ENCODE assay signal across 1 cellular context in genomic region chr12:79935021-79935623, GRCh38.
TF ChIP-seq lines count a peak whose summit lies in the region.

TSS of gene PPP1R12A (minus strand) at chr12:79935097. CDS start at chr12:79934931, 166 bp downstream.

TF ChIP-seq in HepG2, 621 proteins besides CTCF, POLR2A, EP300 and RAD21 (continued from another document and continues in another):
- TF ChIP-seq ZFYVE20 (CRISPR knock-in tag; IDR thresholded peaks at IDR 0.05; ENCODE audit: borderline replicate concordance, low read depth) (0 out of 2 replicates have a peak, but pooled peaks have one; percentile 32), SMYD3 (CRISPR knock-in tag; IDR thresholded peaks at IDR 0.05) (no peak), NR2C2 (CRISPR knock-in tag; IDR thresholded peaks at IDR 0.05; ENCODE audit: borderline replicate concordance) (no peak; the same call in 1 of the 2 replicates), ZIK1 (CRISPR knock-in tag; IDR thresholded peaks at IDR 0.05; ENCODE audit: borderline replicate concordance, low read depth) (no peak), KDM4B (CRISPR knock-in tag; IDR thresholded peaks at IDR 0.05) (peak; percentile 62; the same call in 1 of the 2 replicates), TCF12 (IDR thresholded peaks at IDR 0.05) (no peak), TCF12 (CRISPR knock-in tag; IDR thresholded peaks at IDR 0.05) (no peak), SCMH1 (CRISPR knock-in tag; IDR thresholded peaks at IDR 0.05; ENCODE audit: borderline replicate concordance) (no peak), TRIM24 (CRISPR knock-in tag; IDR thresholded peaks at IDR 0.05) (no peak), RBM22 (optimal IDR thresholded peaks at IDR 0.05; ENCODE audit: low read length) (no peak), ZNF652 (CRISPR knock-in tag; IDR thresholded peaks at IDR 0.05; ENCODE audit: borderline replicate concordance, low read depth) (no peak), FOXM1 (CRISPR knock-in tag; IDR thresholded peaks at IDR 0.05) (no peak), TFDP2 (CRISPR knock-in tag; IDR thresholded peaks at IDR 0.05) (peak; percentile 75), REST (IDR thresholded peaks at IDR 0.05; ENCODE audit: borderline replicate concordance in 1 of 2, low read depth in 1 of 2, low read length in 2 of 2) (peak in 1 of 2 experiments; percentile 64; a peak in 1 of 4 replicates), ZNF687 (CRISPR knock-in tag; IDR thresholded peaks at IDR 0.05) (peak; percentile 82), AFF4 (CRISPR knock-in tag; IDR thresholded peaks at IDR 0.05) (0 out of 2 replicates have a peak, but pooled peaks have one; percentile 19), SMAD3 (CRISPR knock-in tag; IDR thresholded peaks at IDR 0.05) (peak; percentile 61; the same call in 1 of the 2 replicates), ZNF281 (CRISPR knock-in tag; IDR thresholded peaks at IDR 0.05; ENCODE audit: borderline replicate concordance) (no peak; the same call in 1 of the 2 replicates), FOXO4 (CRISPR knock-in tag; conservative IDR thresholded peaks at IDR 0.05) (no peak), CCDC6 (CRISPR knock-in tag; IDR thresholded peaks at IDR 0.05) (peak; percentile 86; the same call in 1 of the 2 replicates), MAF1 (CRISPR knock-in tag; IDR thresholded peaks at IDR 0.05; ENCODE audit: borderline replicate concordance) (no peak; the same call in 1 of the 2 replicates), THAP11 (CRISPR knock-in tag; IDR thresholded peaks at IDR 0.05) (peak; percentile 83), ZNF18 (CRISPR knock-in tag; IDR thresholded peaks at IDR 0.05; ENCODE audit: insufficient replicate concordance) (no peak), ZNF546 (CRISPR knock-in tag; conservative IDR thresholded peaks at IDR 0.05) (no peak; the same call in 1 of the 2 replicates), ZBTB42 (CRISPR knock-in tag; IDR thresholded peaks at IDR 0.05) (peak; percentile 78; the same call in 1 of the 2 replicates), DMTF1 (CRISPR knock-in tag; IDR thresholded peaks at IDR 0.05) (no peak), ZNF10 (CRISPR knock-in tag; IDR thresholded peaks at IDR 0.05; ENCODE audit: borderline replicate concordance, low read depth) (no peak), TSC22D2 (CRISPR knock-in tag; IDR thresholded peaks at IDR 0.05; ENCODE audit: borderline replicate concordance) (peak; percentile 20; the same call in 1 of the 2 replicates), IRX3 (CRISPR knock-in tag; IDR thresholded peaks at IDR 0.05; ENCODE audit: borderline replicate concordance, low read depth) (no peak), ZNF629 (CRISPR knock-in tag; conservative IDR thresholded peaks at IDR 0.05) (no peak; the same call in 1 of the 2 replicates), MTA1 (CRISPR knock-in tag; IDR thresholded peaks at IDR 0.05; ENCODE audit: borderline replicate concordance) (no peak), ZUFSP (CRISPR knock-in tag; IDR thresholded peaks at IDR 0.05; ENCODE audit: borderline replicate concordance) (no peak)
